Comparison of ENCODE assay signal across 14 cellular contexts in the genomic region with DNA sequence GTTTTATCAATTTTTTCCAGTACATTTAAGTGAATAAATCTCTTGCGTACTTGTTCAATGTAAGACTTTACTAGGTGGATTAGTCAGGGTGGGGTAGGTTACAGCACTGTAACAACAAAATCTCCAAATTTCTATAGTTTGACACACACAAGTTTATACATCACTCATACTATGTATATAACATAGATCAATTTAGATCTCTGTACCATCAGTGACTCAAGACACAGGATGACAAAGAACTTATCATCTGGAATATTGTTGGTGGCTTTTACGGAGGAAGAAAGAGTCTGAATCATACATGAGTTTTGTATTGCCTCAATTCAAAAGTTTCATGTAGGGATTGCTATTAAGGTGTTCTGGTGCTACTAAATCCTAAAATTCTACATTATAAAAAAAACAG.
DNase-seq lines count a peak whose midpoint lies in the region; TF ChIP-seq lines count a peak whose summit lies in the region.
"Had no signal": no experiment of that assay in that cellular context is flagged by ENCODE, and none has a peak within 500 bp of the region (broad histone marks: within the 10 kb centered on the region; RNA-seq: fewer than 3 reads in every experiment).

No MANE protein-coding gene starts in this region.

- H3K4me3 Mint-ChIP-seq in HFFc6: no peak overlapping the region
- H3K4me3 Mint-ChIP-seq: CD4-positive, alpha-beta T cell; IgD-negative memory B cell had no signal

- H3K36me3 Mint-ChIP-seq in HFFc6 (ENCODE audit: low read depth): no peaks in the 10 kb centered on the region
- H3K36me3 Mint-ChIP-seq: IgD-negative memory B cell had no signal

- in situ Hi-C loops in GM13977 (cut with MboI; ENCODE audit: low pct_unique_long_range_greater_than_20kb, low sequenced_read_pairs, unreplicated experiment): no loop called here

- H3K4me3 ChIP-seq in epithelial cell of esophagus (ENCODE audit: low read length): no peak overlapping the region

- TF ChIP-seq CTCF in HFFc6 (IDR thresholded peaks at IDR 0.05) (no peak), epithelial cell of esophagus (IDR thresholded peaks at IDR 0.05; ENCODE audit: insufficient read depth, low read depth, low read length, missing control alignments) (no peak), GM13977 (IDR thresholded peaks at IDR 0.05; ENCODE audit: extremely low read depth, insufficient read depth, missing control alignments) (no peak)

- peak; percentile 3 for DNase-seq in HFFc6
- DNase-seq in RKO (ENCODE audit: low spot score): peak; percentile 23
- peak; percentile 15 for DNase-seq in epithelial cell of esophagus (ENCODE audit: low read depth)
- no peak for DNase-seq in GM13977 (ENCODE audit: low spot score)
- DNase-seq in NK-92 (lab: John Stamatoyannopoulos, UW; ENCODE audit: unreplicated experiment): no peak
- DNase-seq in NCI-H524 treated with DMSO at 0.1 percent for 48 hours (lab: John Stamatoyannopoulos, UW): no peak
- DNase-seq: ACHN; AML-193; Caco-2; CD4-positive, alpha-beta T cell; GDM1; GOT3; H7 had no signal

- H3K4me1 Mint-ChIP-seq in HFFc6 (ENCODE audit: low read depth): peaks cover 52% of the 10 kb centered on the region
- H3K4me1 Mint-ChIP-seq: IgD-negative memory B cell had no signal

- H3K27me3 Mint-ChIP-seq in HFFc6 (ENCODE audit: insufficient read depth): no peaks in the 10 kb centered on the region

- H3K27ac Mint-ChIP-seq in HFFc6: no peak overlapping the region
- H3K27ac Mint-ChIP-seq: CD4-positive, alpha-beta T cell had no signal

- H3K9me3 Mint-ChIP-seq in HFFc6: no peaks in the 10 kb centered on the region
- H3K9me3 Mint-ChIP-seq: CD4-positive, alpha-beta T cell; IgD-negative memory B cell had no signal

Comparison
In these comparisons a context has a peak if more than half of its experiments do, and no peak if none do; other contexts are left out.
1. DNase-seq: peak in HFFc6 (single experiment), RKO (single experiment) and epithelial cell of esophagus (single experiment); none in GM13977 (single experiment), NK-92 (single experiment) and NCI-H524 treated with DMSO at 0.1 percent for 48 hours (single experiment).